Comparison of ENCODE assay signal across 1 cellular context in genomic region chr10:98427011-98427515, GRCh38.
TF ChIP-seq lines count a peak whose summit lies in the region.

No MANE protein-coding gene starts in this region.

TF ChIP-seq in HepG2, 621 proteins besides CTCF, POLR2A, EP300 and RAD21:
- TF ChIP-seq AGO2 (optimal IDR thresholded peaks at IDR 0.05; ENCODE audit: low read depth, low read length) (peak; percentile 45), ZNF546 (CRISPR knock-in tag; conservative IDR thresholded peaks at IDR 0.05) (no peak)
